10 cellular contexts compared by ENCODE assay signal in genomic region chr7:31835471-31835870, GRCh38.
"Had no signal": no experiment of that assay in that cellular context is flagged by ENCODE, and none has a peak within 500 bp of the region (broad histone marks: within the 10 kb centered on the region; RNA-seq: fewer than 3 reads in every experiment).

No MANE protein-coding gene starts in this region.

- ATAC-seq: HCT116, HepG2 had no signal

- H3K27me3 Mint-ChIP-seq: IgD-negative memory B cell had no signal

- H3K36me3 Mint-ChIP-seq: IgD-negative memory B cell had no signal

- H3K27ac Mint-ChIP-seq: HFFc6, IgD-negative memory B cell had no signal

- H3K4me3 ChIP-seq: GM23248, HAP-1 had no signal

- H3K27ac ChIP-seq: GM23248, HL-60 had no signal

- H3K4me3 Mint-ChIP-seq: HFFc6, IgD-negative memory B cell had no signal

- H3K9me3 ChIP-seq: HAP-1 had no signal

- H3K36me3 ChIP-seq: HAP-1 had no signal

- FAIRE-seq: HepG2 had no signal

- H3K4me1 Mint-ChIP-seq: IgD-negative memory B cell had no signal

- DNase-seq: GM23248, GOT3, H7, HFFc6, KBM-7 had no signal
